Comparison of ENCODE assay signal across 8 cellular contexts in genomic region chrX:149470960-149471359, GRCh38. TPM values are rescaled to one million over a fixed set of nuclear protein-coding genes. Genes with fewer than 3 reads are reported as not detected.
A peak's percentile ranks its signal among the peaks of the same experiment; 100 is the strongest.
DNase-seq lines count a peak whose midpoint lies in the region; ATAC-seq lines count a peak whose summit lies in the region.

No MANE protein-coding gene starts in this region.

- DNase-seq in CD1c-positive myeloid dendritic cell (ENCODE audit: extremely low spot score) (peak; percentile 71), NCI-H526 treated with DMSO at 0.1 percent for 48 hours (lab: John Stamatoyannopoulos, UW) (peak; percentile 53), dermis microvascular lymphatic vessel endothelial cell (ENCODE audit: low read depth in 2 of 2) (peak; percentile 42 to 61), medulla oblongata (ENCODE audit: extremely low spot score) (peak; percentile 85)
- peak; percentile 43 to 48 for DNase-seq in activated CD4-positive, alpha-beta T cell treated with anti-CD3 and anti-CD28 coated beads, Interleukin-2, amount 50 U/mL, for 24 hours (ENCODE audit: low read depth in 1 of 2, low spot score in 1 of 2)
- peak; percentile 20 for DNase-seq in stimulated activated CD8-positive, alpha-beta memory T cell treated with anti-CD3 and anti-CD28 coated beads, Interleukin-12 subunit alpha, Interleukin-12 subunit beta, amount 100 ng/mL, for 4 hours (ENCODE audit: low read depth)

- ATAC-seq in GM19372 (IDR thresholded peaks at IDR 0.05; ENCODE audit: low read depth, unreplicated experiment), result peak; percentile 94
- ATAC-seq in HG03439 (IDR thresholded peaks at IDR 0.05; ENCODE audit: unreplicated experiment), result peak; percentile 92

RNA-seq across cellular contexts. Expression of gene IDS, which starts 34.1 kb away (rescaled TPM):
- total RNA-seq in dermis microvascular lymphatic vessel endothelial cell, result 12.8 and 25.7 TPM in 2 replicates

Comparison
In these comparisons a context has a peak if more than half of its experiments do, and no peak if none do; other contexts are left out.
1. Peak in every context shown above with its lines: DNase-seq and ATAC-seq.
2. DNase-seq: peak in every context shown above with its lines; median percentile 85 in medulla oblongata; 71 in CD1c-positive myeloid dendritic cell; 53 in NCI-H526 treated with DMSO at 0.1 percent for 48 hours; 52 in dermis microvascular lymphatic vessel endothelial cell; 46 in activated CD4-positive, alpha-beta T cell treated with anti-CD3 and anti-CD28 coated beads, Interleukin-2, amount 50 U/mL, for 24 hours; 20 in stimulated activated CD8-positive, alpha-beta memory T cell treated with anti-CD3 and anti-CD28 coated beads, Interleukin-12 subunit alpha, Interleukin-12 subunit beta, amount 100 ng/mL, for 4 hours.